ENCODE assay signal across 16 cellular contexts in the genomic region with DNA sequence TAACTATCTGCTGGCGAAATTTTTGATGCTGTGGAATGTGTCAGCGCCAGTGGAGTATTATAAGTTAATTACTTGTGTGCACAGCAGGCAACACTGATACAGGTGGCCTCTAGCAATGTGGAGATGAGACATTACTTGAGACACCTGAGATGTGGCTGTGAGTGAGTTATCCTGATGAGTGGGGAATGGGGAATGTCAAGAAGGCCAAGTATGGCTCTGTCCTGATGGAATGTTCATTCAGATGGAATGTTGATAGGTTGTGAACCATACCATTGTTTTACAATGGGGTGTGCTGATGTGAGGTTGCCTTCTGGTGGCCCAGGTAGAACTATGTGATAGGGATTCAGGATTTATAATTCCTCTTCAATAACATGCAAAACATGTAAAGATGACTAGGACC.
DNase-seq lines count a peak whose midpoint lies in the region; ATAC-seq lines count a peak whose summit lies in the region.
"Had no signal": no experiment of that assay in that cellular context is flagged by ENCODE, and none has a peak within 500 bp of the region (broad histone marks: within the 10 kb centered on the region; RNA-seq: fewer than 3 reads in every experiment).

No MANE protein-coding gene starts in this region.

- no peaks in the 10 kb centered on the region for H3K36me3 Mint-ChIP-seq in activated naive CD8-positive, alpha-beta T cell treated with anti-CD3 and anti-CD28 coated beads for 36 hours

- H3K4me3 Mint-ChIP-seq in activated naive CD8-positive, alpha-beta T cell treated with anti-CD3 and anti-CD28 coated beads for 36 hours: no peak overlapping the region

- DNase-seq in 8988T (peak; percentile 46), HK-2 (ENCODE audit: unreplicated experiment) (peak; percentile 40), SW480 (ENCODE audit: low spot score) (peak; percentile 16), iPS-NIHi7 (ENCODE audit: extremely low spot score) (peak; percentile 33), GM19238 (ENCODE audit: insufficient read length, low spot score) (no peak)
- DNase-seq in activated naive CD8-positive, alpha-beta T cell treated with anti-CD3 and anti-CD28 coated beads for 36 hours: no peak
- DNase-seq in activated naive CD4-positive, alpha-beta T cell treated with Interleukin-2 at 50 U/mL for 16 hours: no peak
- DNase-seq: anterior cingulate cortex, GF-D8, kidney, NCI-H187 treated with DMSO at 0.1 percent for 48 hours, NCI-H446, T-helper 1 cell had no signal

- H3K9me3 Mint-ChIP-seq in activated naive CD8-positive, alpha-beta T cell treated with anti-CD3 and anti-CD28 coated beads for 36 hours: no peaks in the 10 kb centered on the region

- ATAC-seq in HG03175 (IDR thresholded peaks at IDR 0.05; ENCODE audit: unreplicated experiment): no peak
- ATAC-seq: K562, Right ventricle myocardium inferior had no signal

- H3K4me1 Mint-ChIP-seq in activated naive CD8-positive, alpha-beta T cell treated with anti-CD3 and anti-CD28 coated beads for 36 hours: no peaks in the 10 kb centered on the region

- H3K27me3 Mint-ChIP-seq in activated naive CD8-positive, alpha-beta T cell treated with anti-CD3 and anti-CD28 coated beads for 36 hours: no peaks in the 10 kb centered on the region

- no peak overlapping the region for H3K27ac Mint-ChIP-seq in activated naive CD8-positive, alpha-beta T cell treated with anti-CD3 and anti-CD28 coated beads for 36 hours

Comparison
In these comparisons a context has a peak if more than half of its experiments do, and no peak if none do; other contexts are left out.
1. DNase-seq: peak in 8988T (single experiment), HK-2 (single experiment), SW480 (single experiment) and iPS-NIHi7 (single experiment); none in activated naive CD8-positive, alpha-beta T cell treated with anti-CD3 and anti-CD28 coated beads for 36 hours (single experiment), activated naive CD4-positive, alpha-beta T cell treated with Interleukin-2 at 50 U/mL for 16 hours (single experiment) and GM19238 (single experiment).